ENCODE assay signal across 1 cellular context in the genomic region with DNA sequence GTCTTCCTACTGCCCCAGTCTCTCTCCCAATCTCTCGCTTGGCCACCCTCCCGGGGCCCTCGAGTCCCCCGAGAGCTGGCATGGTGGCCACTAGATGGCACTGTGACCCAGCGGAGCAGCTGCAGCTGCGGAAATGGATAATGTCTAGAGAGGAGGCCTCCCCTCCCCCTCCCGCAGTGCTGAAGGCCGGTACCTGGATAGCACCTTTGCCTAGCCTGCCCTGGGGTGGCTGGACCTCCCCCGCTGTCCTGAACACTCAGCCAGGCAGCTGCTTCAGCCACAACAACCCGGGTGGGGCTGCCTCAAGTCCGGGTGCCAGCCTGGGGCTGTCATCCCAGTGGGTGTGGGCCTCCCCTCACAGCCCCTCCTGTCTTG.
TF ChIP-seq lines count a peak whose summit lies in the region.

No MANE protein-coding gene starts in this region.

TF ChIP-seq in H1, 55 proteins besides CTCF, POLR2A, EP300 and RAD21 (continued from another document):
- TF ChIP-seq, protein P1, sequence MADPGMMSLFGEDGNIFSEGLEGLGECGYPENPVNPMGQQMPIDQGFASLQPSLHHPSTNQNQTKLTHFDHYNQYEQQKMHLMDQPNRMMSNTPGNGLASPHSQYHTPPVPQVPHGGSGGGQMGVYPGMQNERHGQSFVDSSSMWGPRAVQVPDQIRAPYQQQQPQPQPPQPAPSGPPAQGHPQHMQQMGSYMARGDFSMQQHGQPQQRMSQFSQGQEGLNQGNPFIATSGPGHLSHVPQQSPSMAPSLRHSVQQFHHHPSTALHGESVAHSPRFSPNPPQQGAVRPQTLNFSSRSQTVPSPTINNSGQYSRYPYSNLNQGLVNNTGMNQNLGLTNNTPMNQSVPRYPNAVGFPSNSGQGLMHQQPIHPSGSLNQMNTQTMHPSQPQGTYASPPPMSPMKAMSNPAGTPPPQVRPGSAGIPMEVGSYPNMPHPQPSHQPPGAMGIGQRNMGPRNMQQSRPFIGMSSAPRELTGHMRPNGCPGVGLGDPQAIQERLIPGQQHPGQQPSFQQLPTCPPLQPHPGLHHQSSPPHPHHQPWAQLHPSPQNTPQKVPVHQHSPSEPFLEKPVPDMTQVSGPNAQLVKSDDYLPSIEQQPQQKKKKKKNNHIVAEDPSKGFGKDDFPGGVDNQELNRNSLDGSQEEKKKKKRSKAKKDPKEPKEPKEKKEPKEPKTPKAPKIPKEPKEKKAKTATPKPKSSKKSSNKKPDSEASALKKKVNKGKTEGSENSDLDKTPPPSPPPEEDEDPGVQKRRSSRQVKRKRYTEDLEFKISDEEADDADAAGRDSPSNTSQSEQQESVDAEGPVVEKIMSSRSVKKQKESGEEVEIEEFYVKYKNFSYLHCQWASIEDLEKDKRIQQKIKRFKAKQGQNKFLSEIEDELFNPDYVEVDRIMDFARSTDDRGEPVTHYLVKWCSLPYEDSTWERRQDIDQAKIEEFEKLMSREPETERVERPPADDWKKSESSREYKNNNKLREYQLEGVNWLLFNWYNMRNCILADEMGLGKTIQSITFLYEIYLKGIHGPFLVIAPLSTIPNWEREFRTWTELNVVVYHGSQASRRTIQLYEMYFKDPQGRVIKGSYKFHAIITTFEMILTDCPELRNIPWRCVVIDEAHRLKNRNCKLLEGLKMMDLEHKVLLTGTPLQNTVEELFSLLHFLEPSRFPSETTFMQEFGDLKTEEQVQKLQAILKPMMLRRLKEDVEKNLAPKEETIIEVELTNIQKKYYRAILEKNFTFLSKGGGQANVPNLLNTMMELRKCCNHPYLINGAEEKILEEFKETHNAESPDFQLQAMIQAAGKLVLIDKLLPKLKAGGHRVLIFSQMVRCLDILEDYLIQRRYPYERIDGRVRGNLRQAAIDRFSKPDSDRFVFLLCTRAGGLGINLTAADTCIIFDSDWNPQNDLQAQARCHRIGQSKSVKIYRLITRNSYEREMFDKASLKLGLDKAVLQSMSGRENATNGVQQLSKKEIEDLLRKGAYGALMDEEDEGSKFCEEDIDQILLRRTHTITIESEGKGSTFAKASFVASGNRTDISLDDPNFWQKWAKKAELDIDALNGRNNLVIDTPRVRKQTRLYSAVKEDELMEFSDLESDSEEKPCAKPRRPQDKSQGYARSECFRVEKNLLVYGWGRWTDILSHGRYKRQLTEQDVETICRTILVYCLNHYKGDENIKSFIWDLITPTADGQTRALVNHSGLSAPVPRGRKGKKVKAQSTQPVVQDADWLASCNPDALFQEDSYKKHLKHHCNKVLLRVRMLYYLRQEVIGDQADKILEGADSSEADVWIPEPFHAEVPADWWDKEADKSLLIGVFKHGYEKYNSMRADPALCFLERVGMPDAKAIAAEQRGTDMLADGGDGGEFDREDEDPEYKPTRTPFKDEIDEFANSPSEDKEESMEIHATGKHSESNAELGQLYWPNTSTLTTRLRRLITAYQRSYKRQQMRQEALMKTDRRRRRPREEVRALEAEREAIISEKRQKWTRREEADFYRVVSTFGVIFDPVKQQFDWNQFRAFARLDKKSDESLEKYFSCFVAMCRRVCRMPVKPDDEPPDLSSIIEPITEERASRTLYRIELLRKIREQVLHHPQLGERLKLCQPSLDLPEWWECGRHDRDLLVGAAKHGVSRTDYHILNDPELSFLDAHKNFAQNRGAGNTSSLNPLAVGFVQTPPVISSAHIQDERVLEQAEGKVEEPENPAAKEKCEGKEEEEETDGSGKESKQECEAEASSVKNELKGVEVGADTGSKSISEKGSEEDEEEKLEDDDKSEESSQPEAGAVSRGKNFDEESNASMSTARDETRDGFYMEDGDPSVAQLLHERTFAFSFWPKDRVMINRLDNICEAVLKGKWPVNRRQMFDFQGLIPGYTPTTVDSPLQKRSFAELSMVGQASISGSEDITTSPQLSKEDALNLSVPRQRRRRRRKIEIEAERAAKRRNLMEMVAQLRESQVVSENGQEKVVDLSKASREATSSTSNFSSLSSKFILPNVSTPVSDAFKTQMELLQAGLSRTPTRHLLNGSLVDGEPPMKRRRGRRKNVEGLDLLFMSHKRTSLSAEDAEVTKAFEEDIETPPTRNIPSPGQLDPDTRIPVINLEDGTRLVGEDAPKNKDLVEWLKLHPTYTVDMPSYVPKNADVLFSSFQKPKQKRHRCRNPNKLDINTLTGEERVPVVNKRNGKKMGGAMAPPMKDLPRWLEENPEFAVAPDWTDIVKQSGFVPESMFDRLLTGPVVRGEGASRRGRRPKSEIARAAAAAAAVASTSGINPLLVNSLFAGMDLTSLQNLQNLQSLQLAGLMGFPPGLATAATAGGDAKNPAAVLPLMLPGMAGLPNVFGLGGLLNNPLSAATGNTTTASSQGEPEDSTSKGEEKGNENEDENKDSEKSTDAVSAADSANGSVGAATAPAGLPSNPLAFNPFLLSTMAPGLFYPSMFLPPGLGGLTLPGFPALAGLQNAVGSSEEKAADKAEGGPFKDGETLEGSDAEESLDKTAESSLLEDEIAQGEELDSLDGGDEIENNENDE (IDR thresholded peaks at IDR 0.05; ENCODE audit: insufficient replicate concordance, low read length) = no peak
- TF ChIP-seq BACH1 (IDR thresholded peaks at IDR 0.05; ENCODE audit: low read length) (no peak), BCL11A (IDR thresholded peaks at IDR 0.05; ENCODE audit: low read depth in 2 of 2, low read length in 2 of 2) (no peak), TAF1 (IDR thresholded peaks at IDR 0.05; ENCODE audit: low read depth, low read length) (no peak), RNF2 (IDR thresholded peaks at IDR 0.05; ENCODE audit: borderline replicate concordance, low read depth, low read length, missing control alignments, poor library complexity, severe bottlenecking) (no peak), FOSL1 (IDR thresholded peaks at IDR 0.05; ENCODE audit: insufficient read depth, low read depth, low read length) (no peak), SUZ12 (IDR thresholded peaks at IDR 0.05; ENCODE audit: low read length) (no peak), TBP (IDR thresholded peaks at IDR 0.05; ENCODE audit: low read depth, low read length) (no peak), CBX5 (IDR thresholded peaks at IDR 0.05; ENCODE audit: low read depth, low read length) (no peak), CBX8 (IDR thresholded peaks at IDR 0.05; ENCODE audit: borderline replicate concordance, low read depth, low read length) (no peak), TCF12 (IDR thresholded peaks at IDR 0.05; ENCODE audit: low read depth, low read length) (no peak), RXRA (IDR thresholded peaks at IDR 0.05; ENCODE audit: insufficient read depth, low read depth, low read length) (0 out of 2 replicates have a peak, but pooled peaks have one; percentile 54), JUN (IDR thresholded peaks at IDR 0.05; ENCODE audit: low read depth, low read length) (no peak), MAFK (IDR thresholded peaks at IDR 0.05; ENCODE audit: low read depth, low read length) (no peak), SAP30 (IDR thresholded peaks at IDR 0.05; ENCODE audit: insufficient read depth, insufficient replicate concordance, low read length) (no peak)
